ENCODE assay signal across 23 cellular contexts in genomic region chr4:186015212-186015817, GRCh38. TPM values are rescaled to one million over a fixed set of nuclear protein-coding genes. Genes with fewer than 3 reads are reported as not detected.
DNase-seq lines count a peak whose midpoint lies in the region; ATAC-seq, FAIRE-seq and TF ChIP-seq lines count a peak whose summit lies in the region.
"Had no signal": no experiment of that assay in that cellular context is flagged by ENCODE, and none has a peak within 500 bp of the region (broad histone marks: within the 10 kb centered on the region; RNA-seq: fewer than 3 reads in every experiment).

No MANE protein-coding gene starts in this region.

- WGBS in H1 (ENCODE audit: extremely low coverage in 1 of 2, insufficient coverage in 1 of 2, insufficient read length in 1 of 2, insufficient replicate concordance in 2 of 2, low coverage in 1 of 2, low lambda C conversion rate in 2 of 2, missing lambda C conversion rate in 1 of 2), 2 experiments, result 85% methylated on average over 12 of the region's 12 CpGs; no CpG with 5 or more reads in 1 of the 2 experiments
- WGBS in HepG2 (ENCODE audit: low lambda C conversion rate), result 74% methylated on average over 12 of the region's 12 CpGs
- WGBS in gastroesophageal sphincter (ENCODE audit: low coverage in 1 of 2), 2 donors, result 77 to 87% methylated on average over 9 to 12 of the region's 12 CpGs

- no peak overlapping the region for H2BK15ac ChIP-seq in H1 (ENCODE audit: low read length)

- no TSS peak for BruUV-seq in HepG2 (replicated peaks; lab: Mats Ljungman, UMichigan)

- H3K23me2 ChIP-seq in H1 (ENCODE audit: low read depth, low read length), result no peaks in the 10 kb centered on the region; the same call in 1 of the 2 replicates

- intact Hi-C loops in HepG2 (cut with micrococcal nuclease; ENCODE audit: unreplicated experiment), result no loop called here

- ATAC-seq in HepG2 (peak; percentile 45; the same call in 2 of the 3 replicates), GM21528 (IDR thresholded peaks at IDR 0.05; ENCODE audit: low FRiP score, unreplicated experiment) (no peak), GM21786 (IDR thresholded peaks at IDR 0.05; ENCODE audit: unreplicated experiment) (no peak), gastroesophageal sphincter (no peak)
- ATAC-seq: activated naive CD4-positive, alpha-beta T cell treated with anti-CD3 and anti-CD28 coated beads, Interleukin-2, amount 50 U/mL, for 72 hours; naive thymus-derived CD8-positive, alpha-beta T cell; sciatic nerve had no signal

- H3K27ac ChIP-seq in H1 (ENCODE audit: low read depth, low read length) (no peak overlapping the region; the same call in 1 of the 2 replicates), HepG2 (ENCODE audit: extremely low read length, insufficient read depth, low read length) (no peak overlapping the region), gastroesophageal sphincter (no peak overlapping the region)
- H3K27ac ChIP-seq: ascending aorta, ovary had no signal

- H3K4me1 ChIP-seq in BE2C, result no peaks in the 10 kb centered on the region
- peaks cover 2 to 19% (median 9%) of the 10 kb centered on the region in 4 experiments for H3K4me1 ChIP-seq in H1 (replicated peaks in 1 of 4; ENCODE audit: control insufficient read depth in 3 of 4, insufficient read depth in 4 of 4, low read length in 3 of 4)
- no peaks in the 10 kb centered on the region for H3K4me1 ChIP-seq in HepG2 (ENCODE audit: insufficient read depth, low read length)
- H3K4me1 ChIP-seq in gastroesophageal sphincter, result no peaks in the 10 kb centered on the region
- H3K4me1 ChIP-seq: ascending aorta had no signal

- H2BK20ac ChIP-seq in H1 (ENCODE audit: low read length), result peak overlapping the region; percentile 87; the same call in 1 of the 2 replicates

- H4K20me1 ChIP-seq in H1 (replicated peaks in 1 of 2; ENCODE audit: control insufficient read depth in 1 of 2, insufficient read depth in 2 of 2, low read length in 2 of 2) (no peaks in the 10 kb centered on the region), HepG2 (ENCODE audit: insufficient read depth, low read length) (no peaks in the 10 kb centered on the region)

- peak overlapping the region; percentile 7; the same call in 1 of the 2 replicates for H2BK5ac ChIP-seq in H1 (ENCODE audit: low read depth, low read length)

- H3K56ac ChIP-seq in H1 (replicated peaks; ENCODE audit: insufficient read length, low read depth, low read length), result no peak overlapping the region

- H3K9me3 ChIP-seq in BE2C (no peaks in the 10 kb centered on the region), H1 (ENCODE audit: insufficient read depth in 2 of 2, low read depth in 1 of 2, low read length in 1 of 2) (no peaks in the 10 kb centered on the region), HepG2 (ENCODE audit: low read length) (no peaks in the 10 kb centered on the region), gastroesophageal sphincter (peaks cover 0 to 6% (median 0%) of the 10 kb centered on the region in 3 donors)
- H3K9me3 ChIP-seq: ascending aorta, ovary had no signal

- TF ChIP-seq CTCF in BE2C (IDR thresholded peaks at IDR 0.05; ENCODE audit: low read depth, low read length) (peak; percentile 44), H1 (IDR thresholded peaks at IDR 0.05; ENCODE audit: control extremely low read depth in 1 of 3, insufficient read depth in 1 of 3, low read depth in 1 of 3, low read length in 3 of 3) (peak in 2 of 3 experiments; percentile 34 to 43; a peak in 3 of 4 replicates), HepG2 (CRISPR knock-in tag; IDR thresholded peaks at IDR 0.05) (peak; percentile 57), gastroesophageal sphincter (IDR thresholded peaks at IDR 0.05) (no peak)

- no peak overlapping the region; the same call in 1 of the 2 replicates for H2BK12ac ChIP-seq in H1 (ENCODE audit: low read depth, low read length)

- H2AFZ ChIP-seq in H1 (ENCODE audit: low read length) (no peak overlapping the region; the same call in 1 of the 2 replicates), HepG2 (ENCODE audit: low read length) (no peak overlapping the region)

- peak overlapping the region; percentile 55 for H3K4ac ChIP-seq in H1 (replicated peaks; ENCODE audit: insufficient read length, low read depth, low read length)

- peak overlapping the region; percentile 89 for H4K91ac ChIP-seq in H1 (replicated peaks; ENCODE audit: insufficient read length, low read length)

- no peaks in the 10 kb centered on the region for H3K79me2 ChIP-seq in H1 (ENCODE audit: control insufficient read depth in 1 of 2, insufficient read depth in 2 of 2, low read length in 2 of 2)
- no peaks in the 10 kb centered on the region for H3K79me2 ChIP-seq in HepG2 (ENCODE audit: insufficient read depth, low read length)

- H3K4me3 ChIP-seq in BE2C (ENCODE audit: low read depth, low read length) (no peak overlapping the region), H1 (ENCODE audit: extremely low read depth in 1 of 4, insufficient read depth in 2 of 4, low read depth in 3 of 4, low read length in 4 of 4) (no peak overlapping the region), HepG2 (replicated peaks in 1 of 3; ENCODE audit: insufficient read depth in 1 of 3, low read depth in 2 of 3, low read length in 3 of 3) (no peak overlapping the region), gastroesophageal sphincter (no peak overlapping the region)
- H3K4me3 ChIP-seq: ascending aorta, ovary had no signal

- H3K4me2 ChIP-seq in H1 (ENCODE audit: insufficient read depth in 1 of 2, low read depth in 2 of 2, low read length in 2 of 2) (no peak overlapping the region), HepG2 (ENCODE audit: low read depth, low read length) (no peak overlapping the region)

- H3K27me3 ChIP-seq in BE2C (no peaks in the 10 kb centered on the region), H1 (replicated peaks in 1 of 4; ENCODE audit: control insufficient read depth in 3 of 4, extremely low read depth in 1 of 4, insufficient read depth in 3 of 4, low read length in 3 of 4) (no peaks in the 10 kb centered on the region), HepG2 (ENCODE audit: control insufficient read depth in 1 of 2, insufficient read depth in 2 of 2, low read length in 2 of 2) (peaks cover 0 to 3% of the 10 kb centered on the region in 2 experiments; a peak in 3 of 5 replicates), gastroesophageal sphincter (no peaks in the 10 kb centered on the region)
- H3K27me3 ChIP-seq: ascending aorta, ovary had no signal

- H3K79me1 ChIP-seq in H1 (ENCODE audit: low read depth, low read length), result no peaks in the 10 kb centered on the region

- H2AK5ac ChIP-seq in H1 (ENCODE audit: low read depth, low read length), result no peak overlapping the region

- CTCF ChIA-PET in H1 (lab: Charles Lee; ENCODE audit: partially characterized antibody), result interaction anchor here (1.0 kb wide), 1 partner anchor 388 kb away, joined by 3 read pairs; no protein-coding TSS in a partner anchor
- CTCF ChIA-PET in HepG2 (lab: Yijun Ruan, JAX; ENCODE audit: low intra/inter-chr PET ratio, low total read pairs), result no interaction called here

- TF ChIP-seq EP300 in H1 (IDR thresholded peaks at IDR 0.05; ENCODE audit: borderline replicate concordance in 1 of 2, low read depth in 2 of 2, low read length in 2 of 2) (no peak), HepG2 (IDR thresholded peaks at IDR 0.05; ENCODE audit: low read depth in 2 of 2, low read length in 2 of 2) (no peak), HepG2 (CRISPR knock-in tag; IDR thresholded peaks at IDR 0.05; ENCODE audit: borderline replicate concordance) (no peak), gastroesophageal sphincter (IDR thresholded peaks at IDR 0.05) (no peak)

- no peak overlapping the region for H3K14ac ChIP-seq in H1 (ENCODE audit: insufficient read length)

- H3K36me3 ChIP-seq in BE2C, result no peaks in the 10 kb centered on the region
- H3K36me3 ChIP-seq in H1 (ENCODE audit: control insufficient read depth in 2 of 4, insufficient read depth in 4 of 4, low read length in 3 of 4), result no peaks in the 10 kb centered on the region
- no peaks in the 10 kb centered on the region for H3K36me3 ChIP-seq in HepG2 (replicated peaks in 1 of 2; ENCODE audit: control insufficient read depth in 1 of 2, insufficient read depth in 2 of 2, low read length in 2 of 2)
- no peaks in the 10 kb centered on the region for H3K36me3 ChIP-seq in gastroesophageal sphincter
- H3K36me3 ChIP-seq: ascending aorta, ovary had no signal

- no peak for FAIRE-seq in H1 (lab: Jason Lieb, UNC)
- no peak for FAIRE-seq in HepG2 (lab: Jason Lieb, UNC)
- FAIRE-seq: keratinocyte had no signal

- TF ChIP-seq POLR2A in H1 (IDR thresholded peaks at IDR 0.05; ENCODE audit: control extremely low read depth in 1 of 2, low read depth in 2 of 2, low read length in 2 of 2) (no peak), HepG2 (IDR thresholded peaks at IDR 0.05; ENCODE audit: insufficient read depth in 1 of 2, low read depth in 2 of 2, low read length in 2 of 2) (no peak), gastroesophageal sphincter (IDR thresholded peaks at IDR 0.05) (no peak)

- H3K18ac ChIP-seq in H1 (ENCODE audit: extremely low read depth, low read length), result peak overlapping the region; percentile 86; the same call in 1 of the 2 replicates

- H3K23ac ChIP-seq in H1 (ENCODE audit: insufficient read length), result no peak overlapping the region

- DNase-seq in BE2C (peak; percentile 24), LHCN-M2 (ENCODE audit: low read depth) (peak; percentile 6), H1 (ENCODE audit: low read depth in 1 of 2, low spot score in 2 of 2) (no peak), HepG2 (ENCODE audit: low spot score) (no peak), T-helper 1 cell (no peak)
- DNase-seq: activated CD4-positive, alpha-beta T cell treated with anti-CD3 and anti-CD28 coated beads for 48 hours; C1 segment of cervical spinal cord; Calu3; foreskin melanocyte; H7; naive thymus-derived CD8-positive, alpha-beta T cell; NCI-H1694; NCI-H69; ovary; SHP77 treated with DMSO at 0.1 percent for 48 hours; stimulated activated CD4-positive, alpha-beta T cell treated with anti-CD3 and anti-CD28 coated beads, Interleukin-15, amount 100 ng/mL, for 24 hours had no signal

- peak; percentile 46 to 62 for TF ChIP-seq RAD21 in H1 (IDR thresholded peaks at IDR 0.05 in 1 of 2, conservative IDR thresholded peaks at IDR 0.05 in 1 of 2; ENCODE audit: low read depth in 2 of 2, low read length in 2 of 2)
- no peak for TF ChIP-seq RAD21 in HepG2 (CRISPR knock-in tag; IDR thresholded peaks at IDR 0.05)

- peak overlapping the region; percentile 11 for H2BK120ac ChIP-seq in H1 (replicated peaks; ENCODE audit: low read depth, low read length)

- in situ Hi-C loops in HepG2 (cut with HindIII; ENCODE audit: extremely low pct_ligation_motif_present, low pct_unique_long_range_greater_than_20kb), result no loop called here

- no peak overlapping the region for H4K8ac ChIP-seq in H1 (ENCODE audit: extremely low read depth, insufficient read depth, low read length)

- H3K9ac ChIP-seq in H1 (replicated peaks in 1 of 4; ENCODE audit: extremely low read depth in 1 of 4, low read depth in 3 of 4, low read length in 3 of 4), result no peak overlapping the region
- no peak overlapping the region for H3K9ac ChIP-seq in HepG2 (ENCODE audit: insufficient read depth, low read depth, low read length)

- POLR2A ChIA-PET in H1 (lab: Charles Lee; ENCODE audit: partially characterized antibody), result interaction anchor here (1.0 to 1.1 kb wide), 2 partner anchors 193 to 417 kb away, joined by 3 read pairs; no protein-coding TSS in a partner anchor
- POLR2A ChIA-PET in HepG2 (lab: Yijun Ruan, JAX), result no interaction called here

- peak overlapping the region; percentile 24 for H4K5ac ChIP-seq in H1 (ENCODE audit: insufficient read length, low read depth, low read length)

RNA-seq across cellular contexts. Expression of gene TLR3, which starts 53.6 kb away (rescaled TPM):
- polyA plus RNA-seq in BE2C (2012; ENCODE audit: insufficient read depth, insufficient read length, low read depth), result not detected
- total RNA-seq in LHCN-M2 (2014; rRNA removed) (4.9 and 5.4 TPM in 2 replicates), HepG2 (2016; rRNA removed; fragmentation: Illumina TruSeq; extraction: Trizol) (0.07 and 0.11 TPM in 2 replicates), gastroesophageal sphincter (1 to 10 TPM; 4.3 to 8.4 (median 6.8) TPM)
- polyA plus RNA-seq in LHCN-M2 (2012), result 1.3 TPM
- 2.0 and 2.6 TPM in 2 replicates for total RNA-seq in H1 (2021; fragmentation: NEBNext Ultra II Directional; extraction: Animal tissue kit (Norgen Biotek cat#: 25700))
- polyA plus RNA-seq in H1 (2011; rRNA removed) (0.72 and 1.00 TPM in 2 replicates), HepG2 (2011; rRNA removed) (0.20 and 0.38 TPM in 2 replicates)
- 1.3 TPM for polyA plus RNA-seq in H1 (2011; cell fraction: cytosol; rRNA removed)
- 0.77 TPM for polyA plus RNA-seq in H1 (2011; cell fraction: nucleus; rRNA removed)
- polyA plus RNA-seq in H1 (2012, experiment 1 of 2), result 0.72 to 2.6 TPM (median 1.2 TPM) in 4 replicates
- polyA plus RNA-seq in H1 (2012, experiment 2 of 2), result 0.17 TPM
- polyA plus RNA-seq in H1 (2013, experiment 1 of 2), result 1.4 TPM
- 1.4 TPM for polyA plus RNA-seq in H1 (2013, experiment 2 of 2)
- 2.7 and 3.6 TPM in 2 replicates for polyA minus RNA-seq in H1 (2011; rRNA and poly(A)+ RNA removed)
- 1.4 TPM for polyA minus RNA-seq in H1 (2011; cell fraction: cytosol; rRNA and poly(A)+ RNA removed)
- 2.6 TPM for polyA minus RNA-seq in H1 (2011; cell fraction: nucleus; rRNA and poly(A)+ RNA removed)
- not detected in 2 replicates for total RNA-seq in HepG2 (2016; cell fraction: cytosol; rRNA removed; fragmentation: Illumina TruSeq; extraction: Trizol; ENCODE audit: low read depth)
- 0.07 and 0.13 TPM in 2 replicates for total RNA-seq in HepG2 (2016; cell fraction: insoluble cytoplasmic fraction; rRNA removed; fragmentation: Illumina TruSeq; extraction: Trizol)
- 0.10 TPM in 1 of 2 replicates, not detected in the other for total RNA-seq in HepG2 (2016; cell fraction: membrane; rRNA removed; fragmentation: Illumina TruSeq; extraction: Trizol)
- total RNA-seq in HepG2 (2016; cell fraction: nucleus; rRNA removed; fragmentation: Illumina TruSeq; extraction: Trizol), result 0.22 and 0.31 TPM in 2 replicates
- 0.20 and 0.45 TPM in 2 replicates for polyA plus RNA-seq in HepG2 (2011; cell fraction: cytosol; rRNA removed)
- polyA plus RNA-seq in HepG2 (2011; cell fraction: nucleus; rRNA removed), result 0.07 TPM in 1 of 2 replicates, not detected in the other
- 0.72 and 1.6 TPM in 2 replicates for polyA plus RNA-seq in HepG2 (2012)
- polyA plus RNA-seq in HepG2 (2016; cell fraction: cytosol; fragmentation: Illumina TruSeq; extraction: Trizol; ENCODE audit: low read depth), result not detected in 2 replicates
- not detected in 2 replicates for polyA plus RNA-seq in HepG2 (2016; cell fraction: insoluble cytoplasmic fraction; fragmentation: Illumina TruSeq; extraction: Trizol; ENCODE audit: low read depth)
- polyA plus RNA-seq in HepG2 (2016; cell fraction: membrane; fragmentation: Illumina TruSeq; extraction: Trizol; ENCODE audit: low read depth), result 0.15 TPM in 1 of 2 replicates, not detected in the other
- not detected in 2 replicates for polyA plus RNA-seq in HepG2 (2016; cell fraction: nucleus; fragmentation: Illumina TruSeq; extraction: Trizol; ENCODE audit: insufficient read depth, low read depth)
- 0.66 and 11.4 TPM in 2 replicates for polyA minus RNA-seq in HepG2 (2011; rRNA and poly(A)+ RNA removed; ENCODE audit: low replicate concordance)
- 0.69 TPM in 1 of 2 replicates, not detected in the other for polyA minus RNA-seq in HepG2 (2011; cell fraction: cytosol; rRNA and poly(A)+ RNA removed)
- polyA minus RNA-seq in HepG2 (2011; cell fraction: nucleus; rRNA and poly(A)+ RNA removed), result 0.25 and 0.52 TPM in 2 replicates

Comparison
In these comparisons a context has a peak if more than half of its experiments do, and no peak if none do; other contexts are left out.
1. DNase-seq: peak in BE2C (single experiment) and LHCN-M2 (single experiment); none in H1 (0 of 2), HepG2 (single experiment) and T-helper 1 cell (0 of 5).
2. CTCF ChIP-seq: peak in BE2C (single experiment), H1 (2 of 3) and HepG2 (single experiment); none in gastroesophageal sphincter (0 of 4).